In the genomic region with DNA sequence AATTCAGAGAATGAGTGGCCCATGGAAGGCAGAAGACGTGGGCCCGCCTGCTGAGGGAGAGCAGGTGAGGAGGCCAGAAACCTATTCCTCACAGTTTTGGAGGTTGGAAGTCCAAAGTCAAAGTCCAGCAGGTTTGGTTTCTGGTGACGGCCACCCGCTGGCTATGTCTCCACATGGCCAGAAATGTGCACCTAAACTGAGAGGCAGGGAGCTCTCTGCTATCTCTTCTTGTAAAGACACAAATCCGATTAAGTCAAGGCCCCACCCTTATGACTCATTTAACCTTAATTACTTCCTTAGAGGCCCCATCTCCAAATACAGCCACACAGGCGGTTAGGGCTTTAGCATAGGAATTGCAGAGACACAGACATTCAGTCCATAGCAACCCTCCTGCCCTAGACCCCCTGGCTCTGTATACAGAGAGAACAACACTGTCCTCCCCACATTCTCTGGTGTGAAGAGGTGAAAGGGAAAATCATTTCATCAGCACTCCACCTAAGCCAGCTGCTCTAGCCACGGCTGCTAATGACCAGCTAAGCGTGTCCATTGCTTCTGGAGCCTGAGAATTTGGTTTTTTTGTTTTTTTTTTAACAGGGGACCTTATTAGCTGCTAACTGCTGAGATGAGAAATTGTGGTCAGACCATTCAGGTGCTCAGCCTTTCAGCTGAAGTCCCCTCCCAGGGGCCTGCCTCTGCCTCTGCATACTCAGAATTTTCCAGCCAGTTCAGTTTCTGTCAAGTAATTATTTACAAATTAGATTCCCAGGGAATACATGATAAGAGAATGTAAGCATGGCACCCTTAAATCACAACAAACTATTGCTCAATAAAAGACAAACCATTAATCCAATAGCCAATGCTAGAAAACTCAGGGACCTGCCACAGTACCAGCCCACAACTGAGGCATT, we compare ENCODE assay signal across 8 cellular contexts.
DNase-seq lines count a peak whose midpoint lies in the region; ATAC-seq and TF ChIP-seq lines count a peak whose summit lies in the region.

No MANE protein-coding gene starts in this region.

- no peaks in the 10 kb centered on the region for H3F3A ChIP-seq in smooth muscle cell (ENCODE audit: low read depth)

- H3K4me2 ChIP-seq in smooth muscle cell, result peak overlapping the region; percentile 44

- peak; percentile 69 for ATAC-seq in GM18499 (IDR thresholded peaks at IDR 0.05; ENCODE audit: insufficient read depth, unreplicated experiment)
- peak; percentile 82 for ATAC-seq in GM21786 (IDR thresholded peaks at IDR 0.05; ENCODE audit: unreplicated experiment)
- peak; percentile 26 for ATAC-seq in activated CD8-positive, alpha-beta T cell treated with anti-CD3 and anti-CD28 coated beads for 36 hours

- H3K27me3 Mint-ChIP-seq in activated CD8-positive, alpha-beta T cell treated with anti-CD3 and anti-CD28 coated beads for 36 hours, result peaks cover 17% of the 10 kb centered on the region

- no peaks in the 10 kb centered on the region for H4K20me1 ChIP-seq in smooth muscle cell (ENCODE audit: low read depth)

- no peak for TF ChIP-seq CTCF in activated CD8-positive, alpha-beta T cell treated with anti-CD3 and anti-CD28 coated beads for 36 hours (IDR thresholded peaks at IDR 0.05)
- no peak for TF ChIP-seq CTCF in smooth muscle cell (IDR thresholded peaks at IDR 0.05; ENCODE audit: borderline replicate concordance, insufficient read depth, poor library complexity, severe bottlenecking)

- WGBS in smooth muscle cell (ENCODE audit: low lambda C conversion rate), result 53% methylated on average over 8 of the region's 8 CpGs

- H3K36me3 ChIP-seq in smooth muscle cell (ENCODE audit: low read depth), result no peaks in the 10 kb centered on the region

- H3K79me2 ChIP-seq in smooth muscle cell (ENCODE audit: low read depth), result no peaks in the 10 kb centered on the region

- no peak overlapping the region for H2AFZ ChIP-seq in smooth muscle cell (ENCODE audit: low read depth)

- CTCF ChIA-PET in activated CD8-positive, alpha-beta T cell treated with anti-CD3 and anti-CD28 coated beads for 36 hours (lab: Charles Lee), result no interaction called here

- H3K36me3 Mint-ChIP-seq in activated CD8-positive, alpha-beta T cell treated with anti-CD3 and anti-CD28 coated beads for 36 hours (ENCODE audit: low read depth), result no peaks in the 10 kb centered on the region

- POLR2A ChIA-PET in activated CD8-positive, alpha-beta T cell treated with anti-CD3 and anti-CD28 coated beads for 36 hours (lab: Charles Lee), result interaction anchor here (0.6 kb wide), 1 partner anchor 226 kb away, joined by 3 read pairs; no protein-coding TSS in a partner anchor

- H3K27ac Mint-ChIP-seq in activated CD8-positive, alpha-beta T cell treated with anti-CD3 and anti-CD28 coated beads for 36 hours, result peak overlapping the region; percentile 14

- intact Hi-C loops in activated CD8-positive, alpha-beta T cell treated with anti-CD3 and anti-CD28 coated beads for 36 hours (cut with micrococcal nuclease), result no loop called here

- peak overlapping the region; percentile 36 for H3K27ac ChIP-seq in smooth muscle cell (ENCODE audit: low read depth)

- H3K4me3 ChIP-seq in smooth muscle cell, result no peak overlapping the region

- no peaks in the 10 kb centered on the region for H3K9me3 Mint-ChIP-seq in activated CD8-positive, alpha-beta T cell treated with anti-CD3 and anti-CD28 coated beads for 36 hours

- no peaks in the 10 kb centered on the region for H3K27me3 ChIP-seq in smooth muscle cell (ENCODE audit: low read depth)

- H3K4me1 ChIP-seq in smooth muscle cell (ENCODE audit: low read depth), result peaks cover 14% of the 10 kb centered on the region

- H3K4me1 Mint-ChIP-seq in activated CD8-positive, alpha-beta T cell treated with anti-CD3 and anti-CD28 coated beads for 36 hours (ENCODE audit: low read depth), result peaks cover 47% of the 10 kb centered on the region

- no peak overlapping the region for H3K4me3 Mint-ChIP-seq in activated CD8-positive, alpha-beta T cell treated with anti-CD3 and anti-CD28 coated beads for 36 hours

- no peaks in the 10 kb centered on the region for H3K9me3 ChIP-seq in smooth muscle cell (replicated peaks; ENCODE audit: low read depth)

- H3K9ac ChIP-seq in smooth muscle cell (ENCODE audit: low read depth), result peak overlapping the region; percentile 27

- DNase-seq in Kasumi-1 (lab: John Stamatoyannopoulos, UW) (peak; percentile 73 to 84), smooth muscle cell (lab: John Stamatoyannopoulos, UW; ENCODE audit: unreplicated experiment) (no peak), dedifferentiated amniotic fluid mesenchymal stem cell (ENCODE audit: extremely low spot score) (no peak), DMS 273 treated with DMSO at 0.1 percent for 48 hours (lab: John Stamatoyannopoulos, UW) (no peak), SHP77 (lab: John Stamatoyannopoulos, UW) (no peak)
- no peak for DNase-seq in activated CD8-positive, alpha-beta T cell treated with anti-CD3 and anti-CD28 coated beads for 36 hours

Comparison
In these comparisons a context has a peak if more than half of its experiments do, and no peak if none do; other contexts are left out.
1. ATAC-seq: peak in every context shown above with its lines; median percentile 82 in GM21786; 69 in GM18499; 26 in activated CD8-positive, alpha-beta T cell treated with anti-CD3 and anti-CD28 coated beads for 36 hours.
2. DNase-seq: peak in Kasumi-1 (2 of 2); none in activated CD8-positive, alpha-beta T cell treated with anti-CD3 and anti-CD28 coated beads for 36 hours (single experiment), smooth muscle cell (single experiment), dedifferentiated amniotic fluid mesenchymal stem cell (single experiment), DMS 273 treated with DMSO at 0.1 percent for 48 hours (single experiment) and SHP77 (0 of 2).